In the genomic region with DNA sequence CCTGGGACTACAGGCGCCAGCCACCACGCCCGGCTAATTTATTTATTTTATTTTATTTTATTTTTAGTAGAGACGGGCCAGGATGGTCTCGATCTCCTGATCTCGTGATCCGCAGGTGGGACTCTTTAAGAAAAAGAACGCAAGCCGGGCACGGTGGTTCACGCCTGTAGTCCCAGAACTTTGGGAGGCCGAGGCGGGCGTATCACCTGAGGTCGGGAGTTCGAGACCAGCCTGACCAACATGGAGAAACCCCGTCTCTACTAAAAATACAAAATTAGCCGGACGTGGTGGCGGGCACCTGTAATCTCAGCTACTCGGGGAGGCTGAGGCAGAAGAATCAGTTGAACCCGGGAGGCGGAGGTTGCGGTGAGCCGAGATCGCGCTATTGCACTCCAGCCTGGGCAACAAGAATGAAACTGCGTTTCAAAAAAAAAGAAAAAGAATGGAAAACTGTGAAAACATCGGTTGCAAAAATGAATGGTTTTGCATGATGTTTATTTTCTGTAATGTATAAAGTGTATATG, we compare ENCODE assay signal across 8 cellular contexts. TPM values are rescaled to one million over a fixed set of nuclear protein-coding genes. Genes with fewer than 3 reads are reported as not detected.
A peak's percentile ranks its signal among the peaks of the same experiment; 100 is the strongest.
DNase-seq lines count a peak whose midpoint lies in the region; ATAC-seq and TF ChIP-seq lines count a peak whose summit lies in the region.
"Not testable (repeated sequence)": the region's sequence is repeated elsewhere in the genome, so short reads cannot be mapped to it uniquely, and the experiment has no call there.

No MANE protein-coding gene starts in this region.

- not testable (repeated sequence) for TF ChIP-seq POLR2A in breast epithelium (IDR thresholded peaks at IDR 0.05)

- 95 to 97% methylated on average over 21 to 25 of the region's 29 CpGs for WGBS in mesodermal cell (ENCODE audit: insufficient coverage in 2 of 2), 2 experiments
- 83% methylated on average over 29 of the region's 29 CpGs for WGBS in urinary bladder

- H3K9me3 Mint-ChIP-seq in Calu3 (ENCODE audit: low read depth, unreplicated experiment); activated CD4-positive, alpha-beta T cell treated with anti-CD3 and anti-CD28 coated beads, Interleukin-2, amount 10 ng/mL, durations not matched to agents 7 days and 5 days: not testable (repeated sequence)

- peak overlapping the region; percentile 74 for H3K4me3 Mint-ChIP-seq in Calu3 (ENCODE audit: low read depth, unreplicated experiment)
- H3K4me3 Mint-ChIP-seq in activated CD4-positive, alpha-beta T cell treated with anti-CD3 and anti-CD28 coated beads, Interleukin-2, amount 10 ng/mL, durations not matched to agents 7 days and 5 days: peak overlapping the region; percentile 72

- not testable (repeated sequence) for H3K27me3 ChIP-seq in MG63, breast epithelium

- H3K4me1 ChIP-seq in breast epithelium; mesodermal cell (ENCODE audit: control insufficient read depth, insufficient read depth, low read length, poor library complexity, severe bottlenecking); urinary bladder (ENCODE audit: insufficient read depth): not testable (repeated sequence)

- H3K4me3 ChIP-seq in MG63 (peak overlapping the region; percentile 89), breast epithelium (peak overlapping the region; percentile 85 to 94 (median 86)), foreskin fibroblast (ENCODE audit: low read depth in 1 of 2, low read length in 2 of 2) (peak overlapping the region; percentile 51 to 74), mesodermal cell (ENCODE audit: extremely low read depth, insufficient read depth, low read length, poor library complexity, severe bottlenecking) (peak overlapping the region; percentile 82), urinary bladder (ENCODE audit: low read depth, low read length) (peak overlapping the region; percentile 98)

- TSS peak; percentile 81 for BruUV-seq in Calu3 (replicated peaks; lab: Mats Ljungman, UMichigan)

- not testable (repeated sequence) for DNase-seq in Calu3; MG63; activated CD4-positive, alpha-beta T cell treated with anti-CD3 and anti-CD28 coated beads, Interleukin-2, amount 10 ng/mL, durations not matched to agents 7 days and 5 days; foreskin fibroblast
- peak in 1 of 2 donors; percentile 51 for DNase-seq in breast epithelium (ENCODE audit: low spot score in 2 of 2)
- peak; percentile 56 for DNase-seq in sciatic nerve (ENCODE audit: low spot score)

- H3K9me3 ChIP-seq in MG63: peaks cover 22% of the 10 kb centered on the region
- not testable (repeated sequence) for H3K9me3 ChIP-seq in breast epithelium
- H3K9me3 ChIP-seq in mesodermal cell (ENCODE audit: control insufficient read depth, low read length): peaks cover 32% of the 10 kb centered on the region

- not testable (repeated sequence) for ATAC-seq in sciatic nerve

- intact Hi-C loops in Calu3 (cut with micrococcal nuclease; ENCODE audit: unreplicated experiment); breast epithelium (cut with DNase I; ENCODE audit: low total_unique reads); sciatic nerve (cut with DNase I): not testable (repeated sequence)

- not testable (repeated sequence) for H3K4me1 Mint-ChIP-seq in Calu3 (ENCODE audit: low read depth, unreplicated experiment)
- H3K4me1 Mint-ChIP-seq in activated CD4-positive, alpha-beta T cell treated with anti-CD3 and anti-CD28 coated beads, Interleukin-2, amount 10 ng/mL, durations not matched to agents 7 days and 5 days: peaks cover 19% of the 10 kb centered on the region

- H3K36me3 Mint-ChIP-seq in Calu3 (ENCODE audit: insufficient read depth, unreplicated experiment): peaks cover 31% of the 10 kb centered on the region
- H3K36me3 Mint-ChIP-seq in activated CD4-positive, alpha-beta T cell treated with anti-CD3 and anti-CD28 coated beads, Interleukin-2, amount 10 ng/mL, durations not matched to agents 7 days and 5 days (ENCODE audit: low read depth): peaks cover 20% of the 10 kb centered on the region

- H3K27me3 Mint-ChIP-seq in Calu3 (ENCODE audit: unreplicated experiment); activated CD4-positive, alpha-beta T cell treated with anti-CD3 and anti-CD28 coated beads, Interleukin-2, amount 10 ng/mL, durations not matched to agents 7 days and 5 days: not testable (repeated sequence)

- peak overlapping the region in 1 of 2 donors; percentile 90 for H3K27ac ChIP-seq in breast epithelium
- not testable (repeated sequence) for H3K27ac ChIP-seq in mesodermal cell (ENCODE audit: low read depth, low read length, severe bottlenecking); urinary bladder (ENCODE audit: low read depth)

- POLR2A ChIA-PET in activated CD4-positive, alpha-beta T cell treated with anti-CD3 and anti-CD28 coated beads, Interleukin-2, amount 10 ng/mL, durations not matched to agents 7 days and 5 days (lab: Charles Lee): not testable (repeated sequence)

- H3K27ac Mint-ChIP-seq in Calu3 (ENCODE audit: unreplicated experiment): not testable (repeated sequence)
- peak overlapping the region; percentile 84 for H3K27ac Mint-ChIP-seq in activated CD4-positive, alpha-beta T cell treated with anti-CD3 and anti-CD28 coated beads, Interleukin-2, amount 10 ng/mL, durations not matched to agents 7 days and 5 days

- not testable (repeated sequence) for TF ChIP-seq CTCF in Calu3 (IDR thresholded peaks at IDR 0.05; ENCODE audit: unreplicated experiment); breast epithelium (IDR thresholded peaks at IDR 0.05); foreskin fibroblast (IDR thresholded peaks at IDR 0.05; ENCODE audit: low read depth, low read length)

- H3K36me3 ChIP-seq in MG63 (peaks cover 32% of the 10 kb centered on the region), mesodermal cell (ENCODE audit: control insufficient read depth, insufficient read depth, low read length) (peaks cover 36% of the 10 kb centered on the region)
- not testable (repeated sequence) for H3K36me3 ChIP-seq in breast epithelium; urinary bladder (ENCODE audit: insufficient read depth)

- CTCF ChIA-PET in Calu3 (lab: Charles Lee): interaction anchor here (1.4 kb wide), 1 partner anchor 15 kb away, joined by 4 read pairs; no protein-coding TSS in a partner anchor
- CTCF ChIA-PET in activated CD4-positive, alpha-beta T cell treated with anti-CD3 and anti-CD28 coated beads, Interleukin-2, amount 10 ng/mL, durations not matched to agents 7 days and 5 days (lab: Charles Lee): not testable (repeated sequence)

RNA-seq across cellular contexts. Expression of a gene that starts 0.9 kb away (rescaled TPM):
- 233 and 238 TPM in 2 replicates for total RNA-seq in Calu3 (2022)
- 402 and 494 TPM in 2 replicates for total RNA-seq in MG63 (2014; rRNA removed; shearing (Covaris generic); ENCODE audit: low replicate concordance)
- total RNA-seq in activated CD4-positive, alpha-beta T cell treated with anti-CD3 and anti-CD28 coated beads, Interleukin-2, amount 10 ng/mL, durations not matched to agents 7 days and 5 days: 100 to 1,000 TPM; 290 to 291 TPM
- 100 to 1,000 TPM; 334 to 365 (median 365) TPM for total RNA-seq in breast epithelium
- polyA plus RNA-seq in mesodermal cell (2013, experiment 1 of 2): 264 TPM
- polyA plus RNA-seq in mesodermal cell (2013, experiment 2 of 2): 220 TPM
- 201 TPM for total RNA-seq in sciatic nerve
- 128 TPM for total RNA-seq in urinary bladder
- 337 TPM for polyA plus RNA-seq in urinary bladder

RNA-seq across cellular contexts. Expression of a gene that starts 14.8 kb away (rescaled TPM):
- 3.1 and 3.6 TPM in 2 replicates for total RNA-seq in Calu3 (2022)
- 0.44 and 0.63 TPM in 2 replicates for total RNA-seq in MG63 (2014; rRNA removed; shearing (Covaris generic); ENCODE audit: low replicate concordance)
- total RNA-seq in activated CD4-positive, alpha-beta T cell treated with anti-CD3 and anti-CD28 coated beads, Interleukin-2, amount 10 ng/mL, durations not matched to agents 7 days and 5 days: 10 to 100 TPM; 12.4 to 14.4 TPM
- total RNA-seq in breast epithelium: 1 to 10 TPM in 2 of 3 donors, under 1 TPM in 1; 0.64 to 5.6 (median 3.4) TPM
- polyA plus RNA-seq in mesodermal cell (2013, experiment 1 of 2): 10.9 TPM
- 9.7 TPM for polyA plus RNA-seq in mesodermal cell (2013, experiment 2 of 2)
- total RNA-seq in sciatic nerve: 3.0 TPM
- 3.0 TPM for total RNA-seq in urinary bladder
- polyA plus RNA-seq in urinary bladder: 3.8 TPM

RNA-seq across cellular contexts. Expression of a gene that starts 17.8 kb away (rescaled TPM):
- total RNA-seq in Calu3 (2022): 44.1 and 48.7 TPM in 2 replicates
- total RNA-seq in MG63 (2014; rRNA removed; shearing (Covaris generic); ENCODE audit: low replicate concordance): 47.1 and 74.1 TPM in 2 replicates
- 10 to 100 TPM; 90.1 to 99.4 TPM for total RNA-seq in activated CD4-positive, alpha-beta T cell treated with anti-CD3 and anti-CD28 coated beads, Interleukin-2, amount 10 ng/mL, durations not matched to agents 7 days and 5 days
- total RNA-seq in breast epithelium: 10 to 100 TPM; 43.2 to 70.8 (median 52.5) TPM
- polyA plus RNA-seq in mesodermal cell (2013, experiment 1 of 2): 189 TPM
- 175 TPM for polyA plus RNA-seq in mesodermal cell (2013, experiment 2 of 2)
- 76.4 TPM for total RNA-seq in sciatic nerve
- 43.9 TPM for total RNA-seq in urinary bladder
- polyA plus RNA-seq in urinary bladder: 105 TPM

RNA-seq across cellular contexts. Expression of a gene that starts 19.4 kb away (rescaled TPM):
- total RNA-seq in Calu3 (2022) (47.8 and 50.5 TPM in 2 replicates), breast epithelium (1 to 10 TPM; 3.4 to 8.9 (median 8.5) TPM), sciatic nerve (17.0 TPM), urinary bladder (7.9 TPM)
- 27.6 and 46.5 TPM in 2 replicates for total RNA-seq in MG63 (2014; rRNA removed; shearing (Covaris generic); ENCODE audit: low replicate concordance)
- 10 to 100 TPM; 39.4 to 49.4 TPM for total RNA-seq in activated CD4-positive, alpha-beta T cell treated with anti-CD3 and anti-CD28 coated beads, Interleukin-2, amount 10 ng/mL, durations not matched to agents 7 days and 5 days
- 22.6 TPM for polyA plus RNA-seq in mesodermal cell (2013, experiment 1 of 2)
- polyA plus RNA-seq in mesodermal cell (2013, experiment 2 of 2): 19.3 TPM
- polyA plus RNA-seq in urinary bladder: 13.1 TPM

RNA-seq across cellular contexts. Expression of a gene that starts 24.7 kb away (rescaled TPM):
- 2.9 and 3.2 TPM in 2 replicates for total RNA-seq in Calu3 (2022)
- 0.82 TPM in 1 of 2 replicates, not detected in the other for total RNA-seq in MG63 (2014; rRNA removed; shearing (Covaris generic); ENCODE audit: low replicate concordance)
- 1 to 10 TPM; 4.0 to 4.1 TPM for total RNA-seq in activated CD4-positive, alpha-beta T cell treated with anti-CD3 and anti-CD28 coated beads, Interleukin-2, amount 10 ng/mL, durations not matched to agents 7 days and 5 days
- 1 to 10 TPM; 1.0 to 2.3 (median 1.1) TPM for total RNA-seq in breast epithelium
- 4.0 TPM for polyA plus RNA-seq in mesodermal cell (2013, experiment 1 of 2)
- polyA plus RNA-seq in mesodermal cell (2013, experiment 2 of 2): 3.3 TPM
- 3.1 TPM for total RNA-seq in sciatic nerve
- total RNA-seq in urinary bladder: 0.69 TPM
- polyA plus RNA-seq in urinary bladder: 6.9 TPM
